Comparison of ENCODE assay signal across 9 cellular contexts in the genomic region with DNA sequence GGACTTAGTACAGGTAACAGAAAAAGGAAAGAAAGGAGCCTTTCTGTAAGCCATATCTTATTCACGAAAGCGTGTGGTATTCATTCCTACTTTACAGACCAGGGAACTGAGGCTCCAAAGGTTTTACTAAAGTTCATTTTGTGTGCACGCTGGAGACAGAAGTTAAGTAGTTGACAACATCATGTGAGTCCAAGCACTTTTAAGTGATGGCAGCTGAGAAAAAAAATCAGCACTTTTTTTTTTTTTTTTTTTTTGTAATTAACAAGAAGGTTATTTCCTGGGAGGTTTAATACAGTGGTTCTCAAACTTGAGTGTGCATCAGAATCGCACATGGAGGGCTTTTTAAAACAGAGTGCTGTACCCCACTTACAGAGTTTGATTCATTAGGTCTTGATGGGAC. TPM values are rescaled to one million over a fixed set of nuclear protein-coding genes. Genes with fewer than 3 reads are reported as not detected.
DNase-seq lines count a peak whose midpoint lies in the region; ATAC-seq and TF ChIP-seq lines count a peak whose summit lies in the region.
"Had no signal": no experiment of that assay in that cellular context is flagged by ENCODE, and none has a peak within 500 bp of the region (broad histone marks: within the 10 kb centered on the region; RNA-seq: fewer than 3 reads in every experiment).

No MANE protein-coding gene starts in this region.

- H3K36me3 Mint-ChIP-seq in CD14-positive monocyte (peaks cover 5 to 9% of the 10 kb centered on the region in 2 donors), HFFc6 (ENCODE audit: low read depth) (peaks cover 5% of the 10 kb centered on the region; the same call in 1 of the 2 replicates), MCF 10A (ENCODE audit: insufficient read depth, unreplicated experiment) (peaks cover 15% of the 10 kb centered on the region)
- H3K36me3 Mint-ChIP-seq in naive thymus-derived CD8-positive, alpha-beta T cell = peaks cover 0 to 21% (median 14%) of the 10 kb centered on the region in 3 donors

- ATAC-seq in naive thymus-derived CD8-positive, alpha-beta T cell = no peak
- ATAC-seq in HG02852 (IDR thresholded peaks at IDR 0.05; ENCODE audit: unreplicated experiment) (no peak), HG02642 (IDR thresholded peaks at IDR 0.05; ENCODE audit: poor library complexity, unreplicated experiment) (no peak)

- H3K4me3 Mint-ChIP-seq in CD14-positive monocyte (peak overlapping the region; percentile 95 to 96), HFFc6 (peak overlapping the region; percentile 99), MCF 10A (ENCODE audit: unreplicated experiment) (peak overlapping the region; percentile 90)
- H3K4me3 Mint-ChIP-seq in naive thymus-derived CD8-positive, alpha-beta T cell = peak overlapping the region; percentile 90 to 99 (median 96)

- H3K27ac Mint-ChIP-seq in CD14-positive monocyte (peak overlapping the region in 4 of 7 donors; percentile 43 to 81 (median 70)), HFFc6 (peak overlapping the region; percentile 88), MCF 10A (ENCODE audit: low read depth, unreplicated experiment) (peak overlapping the region; percentile 94)
- H3K27ac Mint-ChIP-seq in naive thymus-derived CD8-positive, alpha-beta T cell = peak overlapping the region in 9 of 10 donors; percentile 47 to 96 (median 84)

- BruUV-seq in MCF 10A (replicated peaks; lab: Mats Ljungman, UMichigan) = no TSS peak

- TF ChIP-seq CTCF in CD14-positive monocyte (IDR thresholded peaks at IDR 0.05) (no peak), HFFc6 (IDR thresholded peaks at IDR 0.05) (no peak), MCF 10A (IDR thresholded peaks at IDR 0.05; ENCODE audit: unreplicated experiment) (no peak)

- CTCF ChIA-PET in MCF 10A (lab: Yijun Ruan, JAX) = interaction anchor here (0.6 to 1.0 kb wide), 4 partner anchors 19 to 1367 kb away, joined by 3 to 4 read pairs (median 3); no protein-coding TSS in a partner anchor

- H3K9me3 Mint-ChIP-seq in CD14-positive monocyte (peaks cover 0 to 3% (median 2%) of the 10 kb centered on the region in 7 donors), HFFc6 (no peaks in the 10 kb centered on the region), MCF 10A (ENCODE audit: unreplicated experiment) (no peaks in the 10 kb centered on the region)
- peaks cover 0 to 18% (median 1%) of the 10 kb centered on the region in 9 donors for H3K9me3 Mint-ChIP-seq in naive thymus-derived CD8-positive, alpha-beta T cell

- intact Hi-C loops in CD14-positive monocyte (cut with micrococcal nuclease) = loop anchor here (5.0 to 10.0 kb wide), 3 partner anchors 33 to 1753 kb away; a partner anchor contains a TSS
- intact Hi-C loops in MCF 10A (cut with micrococcal nuclease) = loop anchor here (2.0 to 5.0 kb wide), 3 partner anchors 20 to 153 kb away; no protein-coding TSS in a partner anchor

- POLR2A ChIA-PET in MCF 10A (lab: Yijun Ruan, JAX) = interaction anchor here (0.6 to 1.9 kb wide), 17 partner anchors 9 to 423 kb away, joined by 3 to 11 read pairs (median 4); no protein-coding TSS in a partner anchor
- POLR2A ChIA-PET in naive thymus-derived CD8-positive, alpha-beta T cell (lab: Charles Lee) = interaction anchor here (0.7 kb wide), 1 partner anchor 35 kb away, joined by 3 read pairs; no protein-coding TSS in a partner anchor

- H3K27me3 Mint-ChIP-seq in CD14-positive monocyte (ENCODE audit: low read depth in 3 of 3) = no peaks in the 10 kb centered on the region
- H3K27me3 Mint-ChIP-seq in HFFc6 (ENCODE audit: insufficient read depth) = no peaks in the 10 kb centered on the region; the same call in none of the 2 replicates
- no peaks in the 10 kb centered on the region for H3K27me3 Mint-ChIP-seq in MCF 10A (ENCODE audit: insufficient read depth, unreplicated experiment)
- H3K27me3 Mint-ChIP-seq in naive thymus-derived CD8-positive, alpha-beta T cell = no peaks in the 10 kb centered on the region

- peaks cover 73% of the 10 kb centered on the region for H3K4me1 Mint-ChIP-seq in CD14-positive monocyte
- peaks cover 68% of the 10 kb centered on the region for H3K4me1 Mint-ChIP-seq in HFFc6 (ENCODE audit: low read depth)
- H3K4me1 Mint-ChIP-seq in MCF 10A (ENCODE audit: insufficient read depth, unreplicated experiment) = peaks cover 52% of the 10 kb centered on the region
- H3K4me1 Mint-ChIP-seq in naive thymus-derived CD8-positive, alpha-beta T cell = peaks cover 31 to 80% (median 74%) of the 10 kb centered on the region in 4 donors

- no peak for DNase-seq in CD14-positive monocyte (ENCODE audit: low spot score)
- no peak for DNase-seq in HFFc6
- no peak for DNase-seq in MCF 10A (ENCODE audit: unreplicated experiment)
- no peak for DNase-seq in naive thymus-derived CD8-positive, alpha-beta T cell
- DNase-seq in DMS53 treated with DMSO at 0.1 percent for 48 hours (lab: John Stamatoyannopoulos, UW; ENCODE audit: unreplicated experiment) = no peak
- no peak for DNase-seq in AG08396 (ENCODE audit: low spot score)
- DNase-seq: NCI-H526 treated with DMSO at 0.1 percent for 48 hours had no signal

RNA-seq across cellular contexts. Expression of a gene that starts 2.0 kb away (rescaled TPM):
- 10 to 100 TPM; 22.3 to 27.6 TPM for polyA plus RNA-seq in CD14-positive monocyte
- 10 to 100 TPM; 40.6 to 53.7 (median 48.4) TPM for total RNA-seq in HFFc6 (2021; fragmentation: NEBNext Ultra II Directional; extraction: Animal tissue kit (Norgen Biotek cat#: 25700))
- total RNA-seq in MCF 10A (2022) = 113 and 132 TPM in 2 replicates
- total RNA-seq in naive thymus-derived CD8-positive, alpha-beta T cell = 10 to 100 TPM; 17.4 to 18.5 TPM
- polyA plus RNA-seq in naive thymus-derived CD8-positive, alpha-beta T cell = 10 to 100 TPM; 11.3 to 17.0 (median 11.7) TPM

RNA-seq across cellular contexts. Expression of a gene that starts 34.5 kb away (rescaled TPM):
- polyA plus RNA-seq in CD14-positive monocyte = not detected
- 10 to 100 TPM; 39.3 to 43.8 (median 42.0) TPM for total RNA-seq in HFFc6 (2021; fragmentation: NEBNext Ultra II Directional; extraction: Animal tissue kit (Norgen Biotek cat#: 25700))
- total RNA-seq in MCF 10A (2022) = 16.4 and 22.1 TPM in 2 replicates
- total RNA-seq in naive thymus-derived CD8-positive, alpha-beta T cell = not detected
- not detected for polyA plus RNA-seq in naive thymus-derived CD8-positive, alpha-beta T cell

Comparison
In these comparisons a context has a peak if more than half of its experiments do, and no peak if none do; other contexts are left out.
1. RNA of a gene that starts 34.5 kb away (total RNA-seq): 39.3 to 43.8 TPM in HFFc6 and 16.4 to 22.1 TPM in MCF 10A; not detected in naive thymus-derived CD8-positive, alpha-beta T cell; every median in the first group is over 10 times any median in the second.
2. Peak in every context shown above with its lines, with median percentiles within 50 percentile points of each other: H3K27ac Mint-ChIP-seq and H3K4me3 Mint-ChIP-seq.